35 cellular contexts compared by ENCODE assay signal in the genomic region with DNA sequence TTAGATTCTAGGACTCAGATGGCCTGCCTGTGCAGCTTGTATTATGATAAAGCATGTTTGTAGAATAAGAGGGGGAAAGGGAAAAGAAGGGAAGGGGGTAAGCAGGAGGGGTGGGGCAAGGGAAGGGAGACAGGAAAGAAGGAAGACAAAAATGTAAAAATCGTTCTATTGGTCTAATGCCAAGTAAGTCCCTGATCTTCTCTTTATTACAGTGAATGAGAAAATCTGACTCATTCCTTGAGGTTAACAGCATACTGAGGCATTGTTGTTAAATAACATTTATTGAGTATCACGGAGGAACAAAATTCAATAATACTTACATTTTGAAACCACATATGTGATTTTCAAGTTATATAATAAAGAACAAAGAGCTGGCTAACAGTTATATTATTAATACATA.
"Had no signal": no experiment of that assay in that cellular context is flagged by ENCODE, and none has a peak within 500 bp of the region (broad histone marks: within the 10 kb centered on the region; RNA-seq: fewer than 3 reads in every experiment).

No MANE protein-coding gene starts in this region.

- DNase-seq: activated B cell treated with CpG ODN at 0.5 μM for 24 hours; activated CD4-positive, alpha-beta memory T cell treated with anti-CD3 and anti-CD28 coated beads, Interleukin-2, amount 10 ng/mL, durations not matched to agents 7 days and 5 days; activated CD4-positive, alpha-beta T cell treated with anti-CD3 and anti-CD28 coated beads for 4 hours; activated CD4-positive, CD25-positive, alpha-beta regulatory T cell treated with anti-CD3 and anti-CD28 coated beads, Interleukin-2, amount 50 U/mL, for 72 hours; activated CD8-positive, alpha-beta memory T cell treated with anti-CD3 and anti-CD28 coated beads for 24 hours; activated CD8-positive, alpha-beta memory T cell treated with anti-CD3 and anti-CD28 coated beads, Interleukin-2, amount 10 ng/mL, durations not matched to agents 7 days and 5 days; activated CD8-positive, alpha-beta memory T cell treated with anti-CD3 and anti-CD28 coated beads, Interleukin-2, amount 50 U/mL, for 48 hours; activated effector memory CD4-positive, alpha-beta T cell treated with Interleukin-2 at 50 U/mL for 16 hours; activated naive CD4-positive, alpha-beta T cell treated with anti-CD3 and anti-CD28 coated beads, Interleukin-2, amount 10 ng/mL, durations not matched to agents 7 days and 5 days; activated naive CD8-positive, alpha-beta T cell treated with anti-CD3 and anti-CD28 coated beads, Interleukin-2, amount 10 ng/mL, durations not matched to agents 7 days and 5 days; activated T-cell treated with anti-CD3 and anti-CD28 coated beads, Interleukin-2, amount 50 U/mL, for 48 hours; amygdala; body of pancreas; Kasumi-1; KG1; NCI-H1092 treated with DMSO at 0.1 percent for 48 hours; NCI-H1417; NCI-H146; NCI-H187; NCI-H2029 treated with DMSO at 0.1 percent for 48 hours; NCI-H2107; NCI-H2171; NCI-H510A; NCI-H526; NCI-H748 treated with DMSO at 0.1 percent for 48 hours; NK-92 treated with Interleukin-12 subunit alpha and Interleukin-12 subunit beta, amount 100 ng/mL, for 24 hours; SHP77 treated with DMSO at 0.1 percent for 48 hours; SW 1271; T-helper 1 cell; T-helper 2 cell; T-helper 9 cell had no signal

- H3K36me3 ChIP-seq: ascending aorta, breast epithelium, SJSA1 had no signal

- H3K27me3 Mint-ChIP-seq: activated B cell treated with CpG ODN at 0.5 μM for 24 hours; activated CD4-positive, alpha-beta memory T cell treated with anti-CD3 and anti-CD28 coated beads, Interleukin-2, amount 10 ng/mL, durations not matched to agents 7 days and 5 days; activated CD8-positive, alpha-beta memory T cell treated with anti-CD3 and anti-CD28 coated beads, Interleukin-2, amount 10 ng/mL, durations not matched to agents 7 days and 5 days; activated naive CD4-positive, alpha-beta T cell treated with anti-CD3 and anti-CD28 coated beads, Interleukin-2, amount 10 ng/mL, durations not matched to agents 7 days and 5 days; activated naive CD8-positive, alpha-beta T cell treated with anti-CD3 and anti-CD28 coated beads, Interleukin-2, amount 10 ng/mL, durations not matched to agents 7 days and 5 days had no signal

- ATAC-seq: activated CD8-positive, alpha-beta memory T cell treated with anti-CD3 and anti-CD28 coated beads, Interleukin-2, amount 10 ng/mL, durations not matched to agents 7 days and 5 days; body of pancreas had no signal

- H3K27ac Mint-ChIP-seq: activated B cell treated with CpG ODN at 0.5 μM for 24 hours; activated CD4-positive, alpha-beta memory T cell treated with anti-CD3 and anti-CD28 coated beads, Interleukin-2, amount 10 ng/mL, durations not matched to agents 7 days and 5 days; activated CD8-positive, alpha-beta memory T cell treated with anti-CD3 and anti-CD28 coated beads, Interleukin-2, amount 10 ng/mL, durations not matched to agents 7 days and 5 days; activated naive CD4-positive, alpha-beta T cell treated with anti-CD3 and anti-CD28 coated beads, Interleukin-2, amount 10 ng/mL, durations not matched to agents 7 days and 5 days; activated naive CD8-positive, alpha-beta T cell treated with anti-CD3 and anti-CD28 coated beads, Interleukin-2, amount 10 ng/mL, durations not matched to agents 7 days and 5 days had no signal

- H3K4me1 ChIP-seq: ascending aorta, body of pancreas, breast epithelium, SJSA1 had no signal

- H3K4me3 ChIP-seq: ascending aorta, body of pancreas, breast epithelium, SJSA1 had no signal

- H3K9me3 ChIP-seq: ascending aorta, body of pancreas, breast epithelium, SJSA1 had no signal

- H3K36me3 Mint-ChIP-seq: activated CD8-positive, alpha-beta memory T cell treated with anti-CD3 and anti-CD28 coated beads, Interleukin-2, amount 10 ng/mL, durations not matched to agents 7 days and 5 days; activated naive CD4-positive, alpha-beta T cell treated with anti-CD3 and anti-CD28 coated beads, Interleukin-2, amount 10 ng/mL, durations not matched to agents 7 days and 5 days; activated naive CD8-positive, alpha-beta T cell treated with anti-CD3 and anti-CD28 coated beads, Interleukin-2, amount 10 ng/mL, durations not matched to agents 7 days and 5 days had no signal

- H3K27me3 ChIP-seq: ascending aorta, body of pancreas, breast epithelium, SJSA1 had no signal

- H3K27ac ChIP-seq: ascending aorta, body of pancreas, breast epithelium, SJSA1, VCaP had no signal

- H3K9me3 Mint-ChIP-seq: activated B cell treated with CpG ODN at 0.5 μM for 24 hours; activated naive CD4-positive, alpha-beta T cell treated with anti-CD3 and anti-CD28 coated beads, Interleukin-2, amount 10 ng/mL, durations not matched to agents 7 days and 5 days had no signal

- H3K4me3 Mint-ChIP-seq: activated B cell treated with CpG ODN at 0.5 μM for 24 hours; activated CD4-positive, alpha-beta memory T cell treated with anti-CD3 and anti-CD28 coated beads, Interleukin-2, amount 10 ng/mL, durations not matched to agents 7 days and 5 days; activated CD8-positive, alpha-beta memory T cell treated with anti-CD3 and anti-CD28 coated beads, Interleukin-2, amount 10 ng/mL, durations not matched to agents 7 days and 5 days; activated naive CD4-positive, alpha-beta T cell treated with anti-CD3 and anti-CD28 coated beads, Interleukin-2, amount 10 ng/mL, durations not matched to agents 7 days and 5 days; activated naive CD8-positive, alpha-beta T cell treated with anti-CD3 and anti-CD28 coated beads, Interleukin-2, amount 10 ng/mL, durations not matched to agents 7 days and 5 days had no signal

- H3K4me1 Mint-ChIP-seq: activated B cell treated with CpG ODN at 0.5 μM for 24 hours; activated CD4-positive, alpha-beta memory T cell treated with anti-CD3 and anti-CD28 coated beads, Interleukin-2, amount 10 ng/mL, durations not matched to agents 7 days and 5 days; activated CD8-positive, alpha-beta memory T cell treated with anti-CD3 and anti-CD28 coated beads, Interleukin-2, amount 10 ng/mL, durations not matched to agents 7 days and 5 days; activated naive CD4-positive, alpha-beta T cell treated with anti-CD3 and anti-CD28 coated beads, Interleukin-2, amount 10 ng/mL, durations not matched to agents 7 days and 5 days; activated naive CD8-positive, alpha-beta T cell treated with anti-CD3 and anti-CD28 coated beads, Interleukin-2, amount 10 ng/mL, durations not matched to agents 7 days and 5 days had no signal
